ENCODE assay signal across 1 cellular context in the genomic region with DNA sequence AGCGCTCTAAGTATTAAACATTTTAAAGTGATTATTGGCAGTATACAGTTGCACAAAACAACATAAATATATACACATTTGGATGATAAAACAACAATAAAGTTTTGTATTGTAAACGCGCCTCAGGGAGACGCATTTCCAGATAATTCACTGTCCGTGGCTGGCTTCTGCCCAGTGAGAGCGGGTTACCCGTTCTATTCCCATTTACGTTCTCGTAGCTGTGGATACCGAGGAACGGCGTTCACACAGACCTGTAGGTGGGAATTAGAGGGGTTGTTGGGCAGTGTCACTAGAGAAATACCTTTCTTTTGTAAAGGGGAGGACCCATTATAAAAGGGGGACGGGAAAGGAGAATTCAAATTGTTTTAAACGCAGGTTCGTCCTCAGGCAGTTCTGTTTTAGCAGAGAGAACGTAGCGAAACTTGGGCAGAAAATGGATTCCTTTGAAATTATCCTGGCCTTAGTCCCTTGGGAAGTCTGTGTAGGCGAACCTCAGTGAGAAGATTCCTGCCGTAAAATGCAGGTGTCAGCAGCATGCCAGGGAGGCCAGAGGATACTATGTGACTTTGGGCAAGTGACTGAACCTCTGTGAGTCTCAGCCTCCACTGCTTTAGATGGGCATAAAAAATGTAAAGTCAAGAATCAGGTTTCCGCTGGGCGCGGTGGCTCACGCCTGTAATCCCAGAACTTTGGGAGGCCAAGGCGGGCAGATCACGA.
TF ChIP-seq lines count a peak whose summit lies in the region.

No MANE protein-coding gene starts in this region.

TF ChIP-seq in K562, 482 proteins besides CTCF, POLR2A, EP300 and RAD21:
- TF ChIP-seq KHSRP (IDR thresholded peaks at IDR 0.05) (no peak), CHD1 (IDR thresholded peaks at IDR 0.05; ENCODE audit: low read length) (peak; percentile 82), RB1 (IDR thresholded peaks at IDR 0.05; ENCODE audit: low read depth) (no peak), ZNF175 (CRISPR knock-in tag; IDR thresholded peaks at IDR 0.05; ENCODE audit: low read depth) (no peak), ARID2 (IDR thresholded peaks at IDR 0.05) (no peak)
TF ChIP-seq in K562: peak in this region for 1.
